In the genomic region with DNA sequence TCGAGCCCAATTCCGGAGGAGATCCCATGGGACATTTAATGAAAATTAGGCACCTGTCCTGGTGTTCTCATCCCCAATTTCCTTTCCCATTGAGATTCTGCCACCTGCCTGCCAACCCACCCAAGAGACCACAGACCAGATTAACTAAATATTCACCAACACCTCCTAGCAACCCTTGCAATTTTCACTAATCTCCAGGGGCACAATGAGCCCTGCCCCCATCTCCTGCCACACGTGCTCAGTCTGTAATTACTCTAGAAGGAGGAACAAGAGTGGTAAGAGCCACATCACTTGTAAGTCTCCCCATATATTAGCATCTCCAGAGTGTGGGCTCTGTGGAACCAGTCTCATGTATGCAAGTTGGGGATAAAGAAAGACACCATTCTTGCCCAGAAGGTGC, we compare ENCODE assay signal across 16 cellular contexts. TPM values are rescaled to one million over a fixed set of nuclear protein-coding genes. Genes with fewer than 3 reads are reported as not detected.
DNase-seq lines count a peak whose midpoint lies in the region; ATAC-seq and TF ChIP-seq lines count a peak whose summit lies in the region.
"Had no signal": no experiment of that assay in that cellular context is flagged by ENCODE, and none has a peak within 500 bp of the region (broad histone marks: within the 10 kb centered on the region; RNA-seq: fewer than 3 reads in every experiment).

No MANE protein-coding gene starts in this region.

- no peaks in the 10 kb centered on the region for H3K27me3 Mint-ChIP-seq in activated naive CD4-positive, alpha-beta T cell treated with anti-CD3 and anti-CD28 coated beads, Interleukin-2, amount 50 U/mL, for 24 hours

- peak overlapping the region; percentile 92 for H3K27ac ChIP-seq in OCI-LY1 (ENCODE audit: low read depth, low read length, poor library complexity, severe bottlenecking)
- H3K27ac ChIP-seq in gastroesophageal sphincter = peak overlapping the region in 3 of 4 donors; percentile 29 to 97 (median 96)
- H3K27ac ChIP-seq in tibial artery = peak overlapping the region; percentile 86 to 92
- H3K27ac ChIP-seq: SK-N-MC, WERI-Rb-1 had no signal

- H3K9me3 Mint-ChIP-seq in activated naive CD4-positive, alpha-beta T cell treated with anti-CD3 and anti-CD28 coated beads, Interleukin-2, amount 50 U/mL, for 24 hours = no peaks in the 10 kb centered on the region

- intact Hi-C loops in tibial artery (cut with DNase I; ENCODE audit: low total_unique reads) = no loop called here

- H4K20me1 ChIP-seq in OCI-LY1 (ENCODE audit: insufficient read depth, low read length) = no peaks in the 10 kb centered on the region

- peak overlapping the region; percentile 13; the same call in 1 of the 2 replicates for H3K4me2 ChIP-seq in OCI-LY1 (ENCODE audit: low read length)

- H3K9me3 ChIP-seq in OCI-LY1 (ENCODE audit: low read length) (no peaks in the 10 kb centered on the region), gastroesophageal sphincter (no peaks in the 10 kb centered on the region), tibial artery (no peaks in the 10 kb centered on the region)
- H3K9me3 ChIP-seq: stomach had no signal

- peak overlapping the region; percentile 86 for H3K27ac Mint-ChIP-seq in activated naive CD4-positive, alpha-beta T cell treated with anti-CD3 and anti-CD28 coated beads, Interleukin-2, amount 50 U/mL, for 24 hours

- H3K9me2 ChIP-seq in OCI-LY1 (ENCODE audit: low read depth, low read length) = no peaks in the 10 kb centered on the region

- no peak for TF ChIP-seq CTCF in OCI-LY1 (IDR thresholded peaks at IDR 0.05; ENCODE audit: low read length)
- no peak for TF ChIP-seq CTCF in gastroesophageal sphincter (IDR thresholded peaks at IDR 0.05)
- TF ChIP-seq CTCF in tibial artery (IDR thresholded peaks at IDR 0.05) = no peak

- peaks cover 38% of the 10 kb centered on the region for H3K79me2 ChIP-seq in OCI-LY1 (ENCODE audit: insufficient read depth, low read length)

- H3K9ac ChIP-seq in OCI-LY1 (ENCODE audit: low read length) = no peak overlapping the region

- peaks cover 5% of the 10 kb centered on the region for H3K36me3 Mint-ChIP-seq in activated naive CD4-positive, alpha-beta T cell treated with anti-CD3 and anti-CD28 coated beads, Interleukin-2, amount 50 U/mL, for 24 hours

- H3K27me3 ChIP-seq in OCI-LY1 (ENCODE audit: insufficient read depth, low read length) (no peaks in the 10 kb centered on the region), gastroesophageal sphincter (no peaks in the 10 kb centered on the region), tibial artery (no peaks in the 10 kb centered on the region)
- H3K27me3 ChIP-seq: stomach had no signal

- H3K4me3 ChIP-seq in OCI-LY1 (ENCODE audit: low read depth, low read length, poor library complexity, severe bottlenecking) (no peak overlapping the region), gastroesophageal sphincter (no peak overlapping the region), tibial artery (peak overlapping the region in 1 of 2 donors; percentile 6)
- H3K4me3 ChIP-seq: SK-N-MC had no signal

- H3K36me3 ChIP-seq in OCI-LY1 (ENCODE audit: insufficient read depth, low read length) (peaks cover 38% of the 10 kb centered on the region), gastroesophageal sphincter (peaks cover 0 to 38% of the 10 kb centered on the region in 2 donors), tibial artery (peaks cover 30 to 39% (median 37%) of the 10 kb centered on the region in 3 donors)

- DNase-seq in activated naive CD4-positive, alpha-beta T cell treated with Interleukin-2 at 50 U/mL for 16 hours = no peak
- DNase-seq in tibial artery (no peak), H4 (ENCODE audit: low spot score) (no peak), NCI-H1417 (lab: John Stamatoyannopoulos, UW) (no peak)
- no peak for DNase-seq in activated effector memory CD4-positive, alpha-beta T cell treated with Interleukin-2 at 50 U/mL for 16 hours
- DNase-seq: effector CD4-positive, alpha-beta T cell; HCEC 1CT; mammary epithelial cell; NCI-H2081 treated with DMSO at 0.1 percent for 48 hours; nucleus accumbens; stomach; WERI-Rb-1 had no signal

- peaks cover 34% of the 10 kb centered on the region for H3K4me1 Mint-ChIP-seq in activated naive CD4-positive, alpha-beta T cell treated with anti-CD3 and anti-CD28 coated beads, Interleukin-2, amount 50 U/mL, for 24 hours

- peak overlapping the region; percentile 20 for H3K4me3 Mint-ChIP-seq in activated naive CD4-positive, alpha-beta T cell treated with anti-CD3 and anti-CD28 coated beads, Interleukin-2, amount 50 U/mL, for 24 hours

- WGBS in gastroesophageal sphincter (ENCODE audit: low coverage in 1 of 2), 2 donors = 41 to 50% methylated on average over 2 to 3 of the region's 3 CpGs

- TF ChIP-seq POLR2A in gastroesophageal sphincter (IDR thresholded peaks at IDR 0.05) = no peak

- H2AFZ ChIP-seq in OCI-LY1 (ENCODE audit: low read length) = no peak overlapping the region

- no peak for TF ChIP-seq EP300 in gastroesophageal sphincter (IDR thresholded peaks at IDR 0.05)

- peaks cover 54% of the 10 kb centered on the region for H3K4me1 ChIP-seq in OCI-LY1 (ENCODE audit: insufficient read depth, low read length, severe bottlenecking)
- peaks cover 25 to 82% (median 40%) of the 10 kb centered on the region in 3 donors for H3K4me1 ChIP-seq in gastroesophageal sphincter
- peaks cover 0 to 80% (median 47%) of the 10 kb centered on the region in 4 donors for H3K4me1 ChIP-seq in tibial artery

- no peak for ATAC-seq in gastroesophageal sphincter

- no peaks in the 10 kb centered on the region for H3F3A ChIP-seq in OCI-LY1 (ENCODE audit: insufficient read depth, low read length)

RNA-seq across cellular contexts. Expression of gene IL18BP, which starts 38.0 kb away (rescaled TPM):
- total RNA-seq in gastroesophageal sphincter = 1 to 10 TPM; 2.5 to 8.9 (median 6.7) TPM
- total RNA-seq in H4 (2014; rRNA removed; shearing (Covaris generic)) = 0.60 and 1.2 TPM in 2 replicates

RNA-seq across cellular contexts. Expression of gene NUMA1, which starts 43.7 kb away (rescaled TPM):
- total RNA-seq in gastroesophageal sphincter = 100 to 1,000 TPM; 235 to 370 (median 290) TPM
- 67.5 and 71.5 TPM in 2 replicates for total RNA-seq in H4 (2014; rRNA removed; shearing (Covaris generic))

RNA-seq across cellular contexts. Expression of gene LRRC51, which starts 44.0 kb away (rescaled TPM):
- total RNA-seq in gastroesophageal sphincter = 10 to 100 TPM in 2 of 4 donors, 1 to 10 TPM in 2; 6.4 to 18.4 (median 10.7) TPM
- total RNA-seq in H4 (2014; rRNA removed; shearing (Covaris generic)) = 3.9 and 9.3 TPM in 2 replicates
